ENCODE assay signal across 18 cellular contexts in the genomic region with DNA sequence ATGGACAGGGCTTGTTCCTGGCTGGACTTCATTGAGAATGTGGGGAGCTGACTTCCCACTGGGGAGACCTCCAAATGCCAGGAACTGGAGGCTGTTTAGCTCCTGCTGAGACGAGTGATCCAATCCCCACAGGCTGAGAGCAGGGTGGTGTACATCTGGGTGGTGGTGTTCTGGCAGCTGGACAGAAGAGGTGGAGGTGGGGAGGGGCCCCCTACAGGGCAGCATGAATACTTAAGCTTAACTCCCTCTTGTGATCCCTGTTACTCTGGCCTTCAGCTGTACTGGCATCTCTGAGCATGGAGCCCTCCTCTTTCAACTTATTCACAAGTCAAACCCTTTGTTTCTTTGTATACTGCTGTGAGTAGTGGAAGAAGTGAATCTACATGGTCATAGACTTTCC.
"Had no signal": no experiment of that assay in that cellular context is flagged by ENCODE, and none has a peak within 500 bp of the region (broad histone marks: within the 10 kb centered on the region; RNA-seq: fewer than 3 reads in every experiment).

No MANE protein-coding gene starts in this region.

- H3K9me3 ChIP-seq: ascending aorta, colonic mucosa, gastrocnemius medialis, neutrophil had no signal

- H3K9ac ChIP-seq: parathyroid adenoma had no signal

- H3K4me1 Mint-ChIP-seq: activated CD4-positive, alpha-beta T cell treated with anti-CD3 and anti-CD28 coated beads, Interleukin-2, amount 10 ng/mL, durations not matched to agents 7 days and 5 days; central memory CD8-positive, alpha-beta T cell; naive thymus-derived CD4-positive, alpha-beta T cell; stimulated activated memory B cell treated with anti-CD40 and anti-IgM and Interleukin-4, amounts not matched to agents 10 μg/mL and 1 μg/mL and 100 μg/mL, for 72 hours had no signal

- H3K4me1 ChIP-seq: ascending aorta, colonic mucosa, gastrocnemius medialis, parathyroid adenoma, spleen had no signal

- H3K4me3 Mint-ChIP-seq: activated CD4-positive, alpha-beta T cell treated with anti-CD3 and anti-CD28 coated beads, Interleukin-2, amount 10 ng/mL, durations not matched to agents 7 days and 5 days; activated CD8-positive, alpha-beta T cell treated with anti-CD3 and anti-CD28 coated beads, Interleukin-2, amount 10 ng/mL, durations not matched to agents 7 days and 5 days; activated T-cell treated with anti-CD3 and anti-CD28 coated beads, Interleukin-2, amount 50 U/mL, for 24 hours; central memory CD8-positive, alpha-beta T cell; naive thymus-derived CD4-positive, alpha-beta T cell; stimulated activated memory B cell treated with anti-CD40 and anti-IgM and Interleukin-4, amounts not matched to agents 10 μg/mL and 1 μg/mL and 100 μg/mL, for 72 hours had no signal

- ATAC-seq: activated CD4-positive, CD25-positive, alpha-beta regulatory T cell treated with anti-CD3 and anti-CD28 coated beads, Interleukin-2, amount 50 U/mL, for 24 hours; activated CD8-positive, alpha-beta T cell treated with anti-CD3 and anti-CD28 coated beads, Interleukin-2, amount 10 ng/mL, durations not matched to agents 7 days and 5 days; gastrocnemius medialis; naive thymus-derived CD4-positive, alpha-beta T cell; stimulated activated memory B cell treated with anti-CD40 and anti-IgM and Interleukin-4, amounts not matched to agents 10 μg/mL and 1 μg/mL and 100 μg/mL, for 72 hours had no signal

- H2AFZ ChIP-seq: parathyroid adenoma had no signal

- DNase-seq: activated CD4-positive, alpha-beta T cell treated with anti-CD3 and anti-CD28 coated beads, Interleukin-2, amount 10 ng/mL, durations not matched to agents 7 days and 5 days; activated CD8-positive, alpha-beta T cell treated with anti-CD3 and anti-CD28 coated beads, Interleukin-2, amount 10 ng/mL, durations not matched to agents 7 days and 5 days; activated naive CD4-positive, alpha-beta T cell treated with anti-CD3 and anti-CD28 coated beads, Interleukin-2, amount 50 U/mL, for 16 hours; activated T-cell treated with anti-CD3 and anti-CD28 coated beads, Interleukin-2, amount 50 U/mL, for 24 hours; colonic mucosa; gastrocnemius medialis; head of caudate nucleus; mesenchymal stem cell; naive thymus-derived CD4-positive, alpha-beta T cell; spleen; stimulated activated CD4-positive, alpha-beta T cell treated with anti-CD3 and anti-CD28 coated beads, Interleukin-4, amount 100 ng/mL, for 4 hours; T1000 had no signal

- H3K27me3 Mint-ChIP-seq: activated CD4-positive, alpha-beta T cell treated with anti-CD3 and anti-CD28 coated beads, Interleukin-2, amount 10 ng/mL, durations not matched to agents 7 days and 5 days; activated T-cell treated with anti-CD3 and anti-CD28 coated beads, Interleukin-2, amount 50 U/mL, for 24 hours; central memory CD8-positive, alpha-beta T cell; naive thymus-derived CD4-positive, alpha-beta T cell; stimulated activated memory B cell treated with anti-CD40 and anti-IgM and Interleukin-4, amounts not matched to agents 10 μg/mL and 1 μg/mL and 100 μg/mL, for 72 hours had no signal

- H3K36me3 Mint-ChIP-seq: naive thymus-derived CD4-positive, alpha-beta T cell; stimulated activated memory B cell treated with anti-CD40 and anti-IgM and Interleukin-4, amounts not matched to agents 10 μg/mL and 1 μg/mL and 100 μg/mL, for 72 hours had no signal

- H3K4me3 ChIP-seq: ascending aorta, colonic mucosa, gastrocnemius medialis, spleen had no signal

- H3K27ac Mint-ChIP-seq: activated CD4-positive, alpha-beta T cell treated with anti-CD3 and anti-CD28 coated beads, Interleukin-2, amount 10 ng/mL, durations not matched to agents 7 days and 5 days; activated CD8-positive, alpha-beta T cell treated with anti-CD3 and anti-CD28 coated beads, Interleukin-2, amount 10 ng/mL, durations not matched to agents 7 days and 5 days; activated T-cell treated with anti-CD3 and anti-CD28 coated beads, Interleukin-2, amount 50 U/mL, for 24 hours; naive thymus-derived CD4-positive, alpha-beta T cell; stimulated activated memory B cell treated with anti-CD40 and anti-IgM and Interleukin-4, amounts not matched to agents 10 μg/mL and 1 μg/mL and 100 μg/mL, for 72 hours had no signal

- H3K27me3 ChIP-seq: ascending aorta, colonic mucosa, gastrocnemius medialis, neutrophil, spleen had no signal

- H3K36me3 ChIP-seq: ascending aorta, colonic mucosa, gastrocnemius medialis, neutrophil, spleen had no signal

- H3K27ac ChIP-seq: ascending aorta, colonic mucosa, gastrocnemius medialis, neutrophil, parathyroid adenoma, spleen had no signal

- H3K79me2 ChIP-seq: parathyroid adenoma had no signal
